8 cellular contexts compared by ENCODE assay signal in genomic region chr17:42409467-42410351, GRCh38. TPM values are rescaled to one million over a fixed set of nuclear protein-coding genes. Genes with fewer than 3 reads are reported as not detected.
DNase-seq lines count a peak whose midpoint lies in the region; ATAC-seq and TF ChIP-seq lines count a peak whose summit lies in the region.

No MANE protein-coding gene starts in this region.

- no peak overlapping the region for H3K4me2 ChIP-seq in H9 (ENCODE audit: insufficient read depth, insufficient read length, low read length)

- peak overlapping the region in 1 of 2 donors; percentile 30 for H3K4me3 ChIP-seq in muscle layer of colon (ENCODE audit: low read depth in 1 of 2, low read length in 2 of 2)

- H3K4me1 ChIP-seq in muscle layer of colon (ENCODE audit: insufficient read depth, low read length) (peaks cover 88% of the 10 kb centered on the region), H9 (ENCODE audit: insufficient read depth, low read length) (peaks cover 5% of the 10 kb centered on the region; the same call in 1 of the 2 replicates)

- H3K9ac ChIP-seq in muscle layer of colon (ENCODE audit: low read length), result no peak overlapping the region
- no peak overlapping the region for H3K9ac ChIP-seq in H9 (ENCODE audit: extremely low read depth, insufficient read length, low read length)

- no peak overlapping the region for H2BK20ac ChIP-seq in H9 (ENCODE audit: low read depth, low read length, poor library complexity, severe bottlenecking)

- in situ Hi-C loops in ACHN (cut with HindIII; ENCODE audit: low pct_ligation_motif_present, low pct_unique_long_range_greater_than_20kb, low sequenced_read_pairs), result no loop called here

- H2BK15ac ChIP-seq in H9 (ENCODE audit: low read depth, low read length), result no peak overlapping the region

- peaks cover 7% of the 10 kb centered on the region for H3K36me3 ChIP-seq in muscle layer of colon (ENCODE audit: insufficient read depth, low read length)

- no CpG with 5 or more reads among the region's 8 CpGs for WGBS in H9 (ENCODE audit: extremely low coverage, insufficient read length, low lambda C conversion rate)

- H3K27me3 ChIP-seq in muscle layer of colon (ENCODE audit: control insufficient read depth in 1 of 2, insufficient read depth in 2 of 2, low read length in 2 of 2), result no peaks in the 10 kb centered on the region
- H3K27me3 ChIP-seq in H9 (ENCODE audit: insufficient read depth, low read length), result no peaks in the 10 kb centered on the region

- H3K23me2 ChIP-seq in H9 (ENCODE audit: insufficient read length, low read depth, low read length, poor library complexity, severe bottlenecking), result no peaks in the 10 kb centered on the region

- H3K9me3 ChIP-seq in muscle layer of colon (ENCODE audit: low read length) (no peaks in the 10 kb centered on the region), H9 (ENCODE audit: control insufficient read depth, low read depth, low read length) (no peaks in the 10 kb centered on the region)

- H3K9me3 Mint-ChIP-seq in endothelial cell (ENCODE audit: unreplicated experiment) (no peaks in the 10 kb centered on the region), H9 (no peaks in the 10 kb centered on the region)

- H4K91ac ChIP-seq in H9 (ENCODE audit: insufficient read length, low read depth, low read length), result no peak overlapping the region

- H3K4me1 Mint-ChIP-seq in endothelial cell (ENCODE audit: unreplicated experiment), result peaks cover 54% of the 10 kb centered on the region
- H3K4me1 Mint-ChIP-seq in H9, result peaks cover 24 to 40% of the 10 kb centered on the region in 2 experiments

- H3K4ac ChIP-seq in H9 (ENCODE audit: low read depth, low read length), result no peak overlapping the region

- no peak overlapping the region for H3K14ac ChIP-seq in H9 (ENCODE audit: insufficient read depth, low read length)

- H4K5ac ChIP-seq in H9 (ENCODE audit: insufficient read length, low read depth, low read length), result no peak overlapping the region

- H3K4me3 Mint-ChIP-seq in endothelial cell (ENCODE audit: unreplicated experiment) (peak overlapping the region; percentile 44), H9 (no peak overlapping the region)

- no peak overlapping the region for H2AK5ac ChIP-seq in H9 (ENCODE audit: insufficient read length, low read length)

- no peaks in the 10 kb centered on the region for H3K79me1 ChIP-seq in H9 (ENCODE audit: insufficient read depth, low read depth, low read length, poor library complexity, severe bottlenecking)

- H3K18ac ChIP-seq in H9 (ENCODE audit: insufficient read length, low read depth, low read length), result no peak overlapping the region

- no peak overlapping the region for H2BK120ac ChIP-seq in H9 (ENCODE audit: low read depth, low read length, poor library complexity, severe bottlenecking)

- peak overlapping the region; percentile 79 for H3K27ac ChIP-seq in muscle layer of colon (ENCODE audit: low read depth, low read length)
- H3K27ac ChIP-seq in H9 (ENCODE audit: insufficient read length, low read depth, low read length), result no peak overlapping the region

- H3K23ac ChIP-seq in H9 (ENCODE audit: insufficient read length, low read depth, low read length), result no peak overlapping the region

- peaks cover 6% of the 10 kb centered on the region for H3K27me3 Mint-ChIP-seq in endothelial cell (ENCODE audit: unreplicated experiment)
- no peaks in the 10 kb centered on the region for H3K27me3 Mint-ChIP-seq in H9 (ENCODE audit: low read depth)

- no peak overlapping the region for H2BK5ac ChIP-seq in H9 (ENCODE audit: insufficient read length, low read length)

- H4K8ac ChIP-seq in H9 (replicated peaks; ENCODE audit: insufficient read length, low read depth, low read length), result no peak overlapping the region

- H2BK12ac ChIP-seq in H9 (ENCODE audit: insufficient read length, low read depth, low read length), result no peak overlapping the region

- H3K27ac Mint-ChIP-seq in endothelial cell (ENCODE audit: unreplicated experiment) (peak overlapping the region; percentile 75), H9 (no peak overlapping the region; a peak in 1 of 7 replicates)

- TF ChIP-seq CTCF in endothelial cell (IDR thresholded peaks at IDR 0.05; ENCODE audit: unreplicated experiment) (no peak), H9 (conservative IDR thresholded peaks at IDR 0.05) (no peak)

- H4K20me1 ChIP-seq in H9 (ENCODE audit: control insufficient read depth, insufficient read depth, insufficient read length), result no peaks in the 10 kb centered on the region

- no peaks in the 10 kb centered on the region for H3K79me2 ChIP-seq in H9 (ENCODE audit: insufficient read depth, low read length)

- peak; percentile 77 for DNase-seq in ACHN
- DNase-seq in NCI-H82 (lab: John Stamatoyannopoulos, UW), result peak; percentile 95
- no peak for DNase-seq in endothelial cell (ENCODE audit: low spot score)
- no peak for DNase-seq in iPS-NIHi7 (ENCODE audit: extremely low spot score)
- DNase-seq in T-helper 9 cell, result no peak
- DNase-seq in H9, result no peak

- no peak for ATAC-seq in GM18519 (IDR thresholded peaks at IDR 0.05; ENCODE audit: low FRiP score, unreplicated experiment)

- no peak overlapping the region for H3K56ac ChIP-seq in H9 (ENCODE audit: insufficient read length, low read depth, low read length)

- H2AFZ ChIP-seq in H9 (ENCODE audit: low read length), result no peak overlapping the region

- H3K36me3 Mint-ChIP-seq in endothelial cell (ENCODE audit: low read depth, unreplicated experiment), result peaks cover 11% of the 10 kb centered on the region
- peaks cover 0 to 16% (median 11%) of the 10 kb centered on the region in 3 experiments; a peak in 5 of 7 replicates for H3K36me3 Mint-ChIP-seq in H9 (ENCODE audit: insufficient read depth in 1 of 3, low read depth in 3 of 3)

- no peak overlapping the region for H3T11ph ChIP-seq in H9 (ENCODE audit: low read length)

RNA-seq across cellular contexts. Expression of gene CAVIN1, which starts 13.3 kb away (rescaled TPM):
- 334 TPM for total RNA-seq in endothelial cell (ENCODE audit: unreplicated experiment)
- total RNA-seq in H9 (2021), result 65.2 and 70.0 TPM in 2 replicates

RNA-seq across cellular contexts. Expression of gene STAT3, which starts 21.5 kb away (rescaled TPM):
- 160 TPM for total RNA-seq in endothelial cell (ENCODE audit: unreplicated experiment)
- 82.1 and 83.2 TPM in 2 replicates for total RNA-seq in H9 (2021)

RNA-seq across cellular contexts. Expression of gene ATP6V0A1, which starts 49.0 kb away (rescaled TPM):
- total RNA-seq in endothelial cell (ENCODE audit: unreplicated experiment) (103 TPM), H9 (2021) (47.8 and 54.1 TPM in 2 replicates)

Comparison
In these comparisons a context has a peak if more than half of its experiments do, and no peak if none do; other contexts are left out.
1. DNase-seq: peak in ACHN (single experiment) and NCI-H82 (single experiment); none in endothelial cell (single experiment), iPS-NIHi7 (single experiment), T-helper 9 cell (single experiment) and H9 (single experiment).